8 cellular contexts compared by ENCODE assay signal in the genomic region with DNA sequence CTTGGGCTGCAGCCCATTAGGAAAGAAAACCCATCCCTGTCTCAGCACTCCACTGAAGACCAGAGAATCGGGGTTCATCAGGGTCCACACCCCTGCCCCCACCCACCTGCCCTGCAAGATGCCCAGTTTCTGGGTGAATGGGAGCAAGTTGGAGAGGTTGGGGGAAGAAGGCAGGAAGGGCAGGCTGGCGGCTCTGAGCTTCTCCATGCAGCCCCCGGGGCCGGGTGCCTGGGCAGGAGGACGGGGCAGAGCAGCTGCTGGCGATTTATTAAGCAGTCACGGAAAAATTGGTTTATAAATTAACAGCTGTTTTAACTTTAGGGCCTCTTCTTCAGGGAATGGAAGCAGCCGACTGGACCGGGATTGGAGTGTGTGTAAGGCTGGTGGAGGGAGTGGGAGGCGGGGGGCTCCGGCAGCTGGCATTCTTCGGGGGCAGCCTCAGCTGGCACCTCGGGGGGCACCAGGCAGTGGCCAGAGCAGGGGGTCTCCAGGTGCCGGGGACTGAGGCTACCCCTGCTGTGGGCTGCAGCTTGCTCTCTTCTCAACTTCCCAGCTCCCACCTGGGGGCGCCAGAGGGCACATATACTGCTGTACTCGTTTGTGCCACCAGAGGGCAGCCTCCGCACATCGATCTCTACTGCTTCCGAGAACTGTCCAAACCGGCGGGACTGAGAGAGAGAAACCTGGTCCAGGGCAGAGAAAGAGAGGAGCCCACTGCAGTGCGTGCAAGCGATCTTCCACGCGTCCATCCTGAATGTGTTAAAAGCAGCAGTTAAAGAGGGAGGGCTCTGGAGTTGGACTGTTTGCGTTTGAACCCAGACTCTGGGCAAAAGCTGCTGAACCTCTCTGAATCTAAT. TPM values are rescaled to one million over a fixed set of nuclear protein-coding genes. Genes with fewer than 3 reads are reported as not detected.
DNase-seq lines count a peak whose midpoint lies in the region.

No MANE protein-coding gene starts in this region.

- peak; percentile 84 for DNase-seq in SIG-M5 treated with dmso at 0.1 percent for 504 hours (lab: John Stamatoyannopoulos, UW; ENCODE audit: unreplicated experiment)
- DNase-seq in SIG-M5 (lab: John Stamatoyannopoulos, UW) = no peak
- peak; percentile 41 for DNase-seq in HS-27A (ENCODE audit: low read depth)
- peak; percentile 79 for DNase-seq in NOMO-1 treated with DMSO at 0.1 percent for 48 hours (lab: John Stamatoyannopoulos, UW; ENCODE audit: unreplicated experiment)
- peak; percentile 69 to 82 for DNase-seq in activated CD8-positive, alpha-beta memory T cell treated with anti-CD3 and anti-CD28 coated beads for 1 hour (ENCODE audit: extremely low read depth in 1 of 2, low read depth in 1 of 2)
- peak; percentile 86 for DNase-seq in effector CD8-positive, alpha-beta T cell (lab: John Stamatoyannopoulos, UW)
- peak; percentile 96 for DNase-seq in mesenteric fat pad (ENCODE audit: low spot score)
- peak; percentile 71 to 75 for DNase-seq in stimulated activated CD8-positive, alpha-beta memory T cell treated with anti-CD3 and anti-CD28 coated beads, Interleukin-15, amount 100 ng/mL, for 48 hours (ENCODE audit: low read depth in 2 of 2)

RNA-seq across cellular contexts. Expression of gene PPP1R1B, which starts 5.0 kb away (rescaled TPM):
- 33.1 TPM for total RNA-seq in mesenteric fat pad

RNA-seq across cellular contexts. Expression of gene NEUROD2, which starts 14.0 kb away (rescaled TPM):
- not detected for total RNA-seq in mesenteric fat pad

RNA-seq across cellular contexts. Expression of gene STARD3, which starts 15.2 kb away (rescaled TPM):
- 49.2 TPM for total RNA-seq in mesenteric fat pad

RNA-seq across cellular contexts. Expression of gene TCAP, which starts 43.4 kb away (rescaled TPM):
- total RNA-seq in mesenteric fat pad = 0.64 TPM

RNA-seq across cellular contexts. Expression of gene PNMT, which starts 46.5 kb away (rescaled TPM):
- total RNA-seq in mesenteric fat pad = 0.35 TPM
